ENCODE assay signal across 1 cellular context in genomic region chr6:143678980-143679379, GRCh38.
TF ChIP-seq lines count a peak whose summit lies in the region.

No MANE protein-coding gene starts in this region.

TF ChIP-seq in GM23338, 12 proteins besides CTCF, POLR2A, EP300 and RAD21 (continued from another document):
- no peak for TF ChIP-seq REST (IDR thresholded peaks at IDR 0.05; ENCODE audit: unreplicated experiment)
- no peak for TF ChIP-seq ETS1 (IDR thresholded peaks at IDR 0.05)
- TF ChIP-seq POLR2AphosphoS5 (IDR thresholded peaks at IDR 0.05; ENCODE audit: low read depth) = no peak
- TF ChIP-seq ZNF114 (CRISPR knock-in tag; IDR thresholded peaks at IDR 0.05) = no peak
- no peak for TF ChIP-seq NANOG (IDR thresholded peaks at IDR 0.05; ENCODE audit: borderline replicate concordance)
TF ChIP-seq in GM23338: peak in this region for 0.
